Comparison of ENCODE assay signal across 8 cellular contexts in genomic region chr20:1336699-1337387, GRCh38. TPM values are rescaled to one million over a fixed set of nuclear protein-coding genes. Genes with fewer than 3 reads are reported as not detected.
A peak's percentile ranks its signal among the peaks of the same experiment; 100 is the strongest.
DNase-seq lines count a peak whose midpoint lies in the region; ATAC-seq and TF ChIP-seq lines count a peak whose summit lies in the region.

No MANE protein-coding gene starts in this region.

- no peak overlapping the region for H3K4me3 ChIP-seq in fibroblast of the aortic adventitia (ENCODE audit: low read depth, low read length)

- H3K4me3 Mint-ChIP-seq in WTC11, result no peak overlapping the region

- POLR2A ChIA-PET in WTC11 (lab: Charles Lee), result no interaction called here

- H3K27me3 Mint-ChIP-seq in WTC11 (ENCODE audit: low read depth), result no peaks in the 10 kb centered on the region; the same call in 1 of the 2 replicates

- no peak overlapping the region for H3K27ac Mint-ChIP-seq in WTC11

- DNase-seq in D341Med (ENCODE audit: low spot score) (peak; percentile 41), WTC11 (ENCODE audit: low spot score) (no peak), fibroblast of the aortic adventitia (ENCODE audit: low read depth) (peak; percentile 73), posterior vena cava (ENCODE audit: low spot score) (peak; percentile 92), GM13977 (ENCODE audit: low spot score) (no peak), DMS79 treated with DMSO at 0.1 percent for 48 hours (lab: John Stamatoyannopoulos, UW) (no peak), AG08395 (ENCODE audit: low spot score) (no peak), retina (no peak)

- no peaks in the 10 kb centered on the region for H3K9me3 Mint-ChIP-seq in WTC11

- intact Hi-C loops in posterior vena cava (cut with DNase I), result no loop called here

- H3K4me1 Mint-ChIP-seq in WTC11, result peaks cover 16% of the 10 kb centered on the region

- in situ Hi-C loops in GM13977 (cut with MboI; ENCODE audit: low pct_unique_long_range_greater_than_20kb, low sequenced_read_pairs, unreplicated experiment), result no loop called here

- CTCF ChIA-PET in WTC11 (lab: Charles Lee), result interaction anchor here (0.6 to 2.0 kb wide), 5 partner anchors 24 to 440 kb away, joined by 3 to 9 read pairs (median 3); no protein-coding TSS in a partner anchor

- TF ChIP-seq CTCF in WTC11 (IDR thresholded peaks at IDR 0.05) (no peak), fibroblast of the aortic adventitia (IDR thresholded peaks at IDR 0.05; ENCODE audit: insufficient read depth, low read length) (no peak), GM13977 (IDR thresholded peaks at IDR 0.05; ENCODE audit: extremely low read depth, insufficient read depth, missing control alignments) (no peak)

- peaks cover 16% of the 10 kb centered on the region for H3K36me3 Mint-ChIP-seq in WTC11

- ATAC-seq in WTC11, result peak; percentile 48

TF ChIP-seq in WTC11, 78 proteins besides CTCF, POLR2A, EP300 and RAD21:
- TF ChIP-seq, protein P1, sequence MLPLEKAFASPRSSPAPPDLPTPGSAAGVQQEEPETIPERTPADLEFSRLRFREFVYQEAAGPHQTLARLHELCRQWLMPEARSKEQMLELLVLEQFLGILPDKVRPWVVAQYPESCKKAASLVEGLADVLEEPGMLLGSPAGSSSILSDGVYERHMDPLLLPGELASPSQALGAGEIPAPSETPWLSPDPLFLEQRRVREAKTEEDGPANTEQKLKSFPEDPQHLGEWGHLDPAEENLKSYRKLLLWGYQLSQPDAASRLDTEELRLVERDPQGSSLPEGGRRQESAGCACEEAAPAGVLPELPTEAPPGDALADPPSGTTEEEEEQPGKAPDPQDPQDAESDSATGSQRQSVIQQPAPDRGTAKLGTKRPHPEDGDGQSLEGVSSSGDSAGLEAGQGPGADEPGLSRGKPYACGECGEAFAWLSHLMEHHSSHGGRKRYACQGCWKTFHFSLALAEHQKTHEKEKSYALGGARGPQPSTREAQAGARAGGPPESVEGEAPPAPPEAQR (CRISPR knock-in tag; IDR thresholded peaks at IDR 0.05), result no peak
- TF ChIP-seq EMX1 (CRISPR knock-in tag; IDR thresholded peaks at IDR 0.05), result no peak
- TF ChIP-seq, protein P2, sequence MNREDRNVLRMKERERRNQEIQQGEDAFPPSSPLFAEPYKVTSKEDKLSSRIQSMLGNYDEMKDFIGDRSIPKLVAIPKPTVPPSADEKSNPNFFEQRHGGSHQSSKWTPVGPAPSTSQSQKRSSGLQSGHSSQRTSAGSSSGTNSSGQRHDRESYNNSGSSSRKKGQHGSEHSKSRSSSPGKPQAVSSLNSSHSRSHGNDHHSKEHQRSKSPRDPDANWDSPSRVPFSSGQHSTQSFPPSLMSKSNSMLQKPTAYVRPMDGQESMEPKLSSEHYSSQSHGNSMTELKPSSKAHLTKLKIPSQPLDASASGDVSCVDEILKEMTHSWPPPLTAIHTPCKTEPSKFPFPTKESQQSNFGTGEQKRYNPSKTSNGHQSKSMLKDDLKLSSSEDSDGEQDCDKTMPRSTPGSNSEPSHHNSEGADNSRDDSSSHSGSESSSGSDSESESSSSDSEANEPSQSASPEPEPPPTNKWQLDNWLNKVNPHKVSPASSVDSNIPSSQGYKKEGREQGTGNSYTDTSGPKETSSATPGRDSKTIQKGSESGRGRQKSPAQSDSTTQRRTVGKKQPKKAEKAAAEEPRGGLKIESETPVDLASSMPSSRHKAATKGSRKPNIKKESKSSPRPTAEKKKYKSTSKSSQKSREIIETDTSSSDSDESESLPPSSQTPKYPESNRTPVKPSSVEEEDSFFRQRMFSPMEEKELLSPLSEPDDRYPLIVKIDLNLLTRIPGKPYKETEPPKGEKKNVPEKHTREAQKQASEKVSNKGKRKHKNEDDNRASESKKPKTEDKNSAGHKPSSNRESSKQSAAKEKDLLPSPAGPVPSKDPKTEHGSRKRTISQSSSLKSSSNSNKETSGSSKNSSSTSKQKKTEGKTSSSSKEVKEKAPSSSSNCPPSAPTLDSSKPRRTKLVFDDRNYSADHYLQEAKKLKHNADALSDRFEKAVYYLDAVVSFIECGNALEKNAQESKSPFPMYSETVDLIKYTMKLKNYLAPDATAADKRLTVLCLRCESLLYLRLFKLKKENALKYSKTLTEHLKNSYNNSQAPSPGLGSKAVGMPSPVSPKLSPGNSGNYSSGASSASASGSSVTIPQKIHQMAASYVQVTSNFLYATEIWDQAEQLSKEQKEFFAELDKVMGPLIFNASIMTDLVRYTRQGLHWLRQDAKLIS (CRISPR knock-in tag; IDR thresholded peaks at IDR 0.05; ENCODE audit: borderline replicate concordance), result no peak
- no peak for TF ChIP-seq ETV6 (CRISPR knock-in tag; IDR thresholded peaks at IDR 0.05)
- no peak for TF ChIP-seq USF2 (CRISPR knock-in tag; IDR thresholded peaks at IDR 0.05)
- TF ChIP-seq MXD4 (CRISPR knock-in tag; IDR thresholded peaks at IDR 0.05; ENCODE audit: borderline replicate concordance), result no peak
- no peak for TF ChIP-seq ELF4 (CRISPR knock-in tag; IDR thresholded peaks at IDR 0.05; ENCODE audit: low read depth)
- TF ChIP-seq NR3C1 (CRISPR knock-in tag; conservative IDR thresholded peaks at IDR 0.05; ENCODE audit: low read depth), result no peak
- no peak for TF ChIP-seq FOXJ3 (CRISPR knock-in tag; IDR thresholded peaks at IDR 0.05; ENCODE audit: borderline replicate concordance)
- TF ChIP-seq MYBL2 (CRISPR knock-in tag; IDR thresholded peaks at IDR 0.05), result no peak
- TF ChIP-seq GTF2I (CRISPR knock-in tag; conservative IDR thresholded peaks at IDR 0.05), result no peak
- no peak for TF ChIP-seq GABPB1 (CRISPR knock-in tag; IDR thresholded peaks at IDR 0.05)
- TF ChIP-seq SP1 (CRISPR knock-in tag; conservative IDR thresholded peaks at IDR 0.05), result no peak
- TF ChIP-seq TEAD1 (CRISPR knock-in tag; IDR thresholded peaks at IDR 0.05), result no peak
- no peak for TF ChIP-seq NFYB (CRISPR knock-in tag; conservative IDR thresholded peaks at IDR 0.05; ENCODE audit: low read depth)
- TF ChIP-seq ZNF121 (CRISPR knock-in tag; IDR thresholded peaks at IDR 0.05), result no peak
- TF ChIP-seq JUN (CRISPR knock-in tag; IDR thresholded peaks at IDR 0.05), result no peak
- TF ChIP-seq SMAD3 (CRISPR knock-in tag; IDR thresholded peaks at IDR 0.05; ENCODE audit: borderline replicate concordance), result no peak

RNA-seq across cellular contexts. Expression of gene SDCBP2, which starts 7.9 kb away (rescaled TPM):
- total RNA-seq in WTC11 (2021) (2.5 to 3.3 TPM (median 2.6 TPM) in 3 replicates), fibroblast of the aortic adventitia (ENCODE audit: low replicate concordance) (1.4 and 2.3 TPM in 2 replicates), posterior vena cava (1 to 10 TPM; 3.1 to 5.4 TPM)

RNA-seq across cellular contexts. Expression of gene FKBP1A, which starts 56.0 kb away (rescaled TPM):
- total RNA-seq in WTC11 (2021) (197 to 218 TPM (median 201 TPM) in 3 replicates), fibroblast of the aortic adventitia (ENCODE audit: low replicate concordance) (39.3 and 200 TPM in 2 replicates), posterior vena cava (100 to 1,000 TPM; 239 to 274 TPM)

Comparison
In these comparisons a context has a peak if more than half of its experiments do, and no peak if none do; other contexts are left out.
1. DNase-seq: peak in D341Med (single experiment), fibroblast of the aortic adventitia (single experiment) and posterior vena cava (single experiment); none in WTC11 (single experiment), GM13977 (single experiment), DMS79 treated with DMSO at 0.1 percent for 48 hours (single experiment), AG08395 (single experiment) and retina (single experiment).